Comparison of ENCODE assay signal across 8 cellular contexts in the genomic region with DNA sequence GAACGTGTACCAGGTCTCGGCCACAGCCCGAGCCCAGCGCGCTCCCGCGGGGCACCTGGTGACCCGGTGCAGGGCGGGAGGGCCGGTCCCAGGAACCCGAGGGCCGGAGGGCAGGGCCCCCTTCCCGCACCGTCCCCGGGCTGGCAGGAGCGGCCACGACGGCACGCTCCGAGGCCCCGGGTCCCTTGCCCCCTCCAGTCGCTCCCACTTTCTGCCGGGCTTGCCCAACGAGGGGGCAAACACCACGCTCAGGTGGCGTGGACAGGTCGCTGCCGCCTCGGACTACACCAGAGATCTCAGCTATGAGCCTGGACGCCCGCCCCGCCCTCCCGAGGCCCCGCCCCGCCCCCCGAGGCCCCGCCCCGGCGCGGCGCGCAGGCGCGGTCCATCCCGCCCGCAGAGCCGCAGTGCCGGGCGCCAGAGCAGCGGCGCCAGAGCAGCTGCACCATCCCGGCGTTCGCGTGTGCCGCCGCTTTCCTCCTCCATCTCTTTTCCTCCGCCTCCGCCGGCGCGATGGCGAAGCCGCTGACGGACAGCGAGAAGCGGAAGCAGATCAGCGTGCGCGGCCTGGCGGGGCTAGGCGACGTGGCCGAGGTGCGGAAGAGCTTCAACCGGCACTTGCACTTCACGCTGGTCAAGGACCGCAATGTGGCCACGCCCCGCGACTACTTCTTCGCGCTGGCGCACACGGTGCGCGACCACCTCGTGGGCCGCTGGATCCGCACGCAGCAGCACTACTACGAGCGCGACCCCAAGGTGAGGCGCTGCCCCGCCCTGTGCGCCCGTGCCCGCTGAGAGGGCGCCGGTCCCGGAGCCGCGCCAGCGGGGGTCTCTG. TPM values are rescaled to one million over a fixed set of nuclear protein-coding genes. Genes with fewer than 3 reads are reported as not detected.
DNase-seq lines count a peak whose midpoint lies in the region; ATAC-seq, FAIRE-seq and TF ChIP-seq lines count a peak whose summit lies in the region.

A gene (plus strand): TSS at position 420 of the 835 bp plus-strand sequence. CDS start 94 bp downstream, at position 514.

- H3K9ac ChIP-seq in kidney (ENCODE audit: low read length in 2 of 2): peak within 1 kb of the TSS; percentile 76 to 80

- intact Hi-C loops in kidney (cut with DNase I): no loop called here

- peaks cover 4 to 22% of the 10 kb centered on the region in 2 donors for H3K4me1 ChIP-seq in kidney (ENCODE audit: control insufficient read depth in 1 of 2, insufficient read depth in 1 of 2, low read depth in 1 of 2, low read length in 2 of 2)

- FAIRE-seq in kidney (lab: Jason Lieb, UNC): no peak

- ATAC-seq in GM19023 (IDR thresholded peaks at IDR 0.05; ENCODE audit: unreplicated experiment) (peak; percentile 69), HG03175 (IDR thresholded peaks at IDR 0.05; ENCODE audit: unreplicated experiment) (peak; percentile 63)

- DNase-seq in AG20443 (ENCODE audit: low spot score): peak; percentile 99
- peak; percentile 70 for DNase-seq in NCI-H446 treated with DMSO at 0.1 percent for 48 hours (lab: John Stamatoyannopoulos, UW)
- peak; percentile 63 for DNase-seq in activated CD4-positive, alpha-beta T cell treated with anti-CD3 and anti-CD28 coated beads for 1 hour
- DNase-seq in cerebellar cortex (ENCODE audit: low spot score): peak; percentile 73
- DNase-seq in kidney: peak; percentile 94
- DNase-seq in stimulated activated CD4-positive, alpha-beta T cell treated with anti-CD3 and anti-CD28 coated beads, Interleukin-15, amount 100 ng/mL, for 1 hour (ENCODE audit: low read depth in 1 of 2, low spot score in 1 of 2): peak; percentile 66 to 67

- peak within 1 kb of the TSS; percentile 84 to 92 for H3K4me3 ChIP-seq in kidney (ENCODE audit: low read length in 2 of 2)

- no peak for TF ChIP-seq CTCF in kidney (IDR thresholded peaks at IDR 0.05; ENCODE audit: borderline replicate concordance, extremely low read depth, insufficient read depth)

- H3K36me3 ChIP-seq in kidney (ENCODE audit: control insufficient read depth in 1 of 2, insufficient read depth in 2 of 2, low read length in 2 of 2): peaks cover 0 to 2% of the 10 kb centered on the region in 2 donors

- H3K9me3 ChIP-seq in kidney (ENCODE audit: control insufficient read depth in 1 of 2, low read length in 2 of 2): no peaks in the 10 kb centered on the region

- peak within 1 kb of the TSS; percentile 84 to 89 for H3K27ac ChIP-seq in kidney (ENCODE audit: low read depth in 2 of 2, low read length in 2 of 2)

RNA-seq across cellular contexts. Expression of the gene that starts here (rescaled TPM):
- total RNA-seq in kidney: 176 TPM
- 50.9 TPM for polyA plus RNA-seq in kidney (ENCODE audit: insufficient read depth, low read depth, low replicate concordance)

Comparison
In these comparisons a context has a peak if more than half of its experiments do, and no peak if none do; other contexts are left out.
1. Peak in every context shown above with its lines: DNase-seq, ATAC-seq, H3K4me3 ChIP-seq and H3K27ac ChIP-seq.